ENCODE assay signal across 1 cellular context in the genomic region with DNA sequence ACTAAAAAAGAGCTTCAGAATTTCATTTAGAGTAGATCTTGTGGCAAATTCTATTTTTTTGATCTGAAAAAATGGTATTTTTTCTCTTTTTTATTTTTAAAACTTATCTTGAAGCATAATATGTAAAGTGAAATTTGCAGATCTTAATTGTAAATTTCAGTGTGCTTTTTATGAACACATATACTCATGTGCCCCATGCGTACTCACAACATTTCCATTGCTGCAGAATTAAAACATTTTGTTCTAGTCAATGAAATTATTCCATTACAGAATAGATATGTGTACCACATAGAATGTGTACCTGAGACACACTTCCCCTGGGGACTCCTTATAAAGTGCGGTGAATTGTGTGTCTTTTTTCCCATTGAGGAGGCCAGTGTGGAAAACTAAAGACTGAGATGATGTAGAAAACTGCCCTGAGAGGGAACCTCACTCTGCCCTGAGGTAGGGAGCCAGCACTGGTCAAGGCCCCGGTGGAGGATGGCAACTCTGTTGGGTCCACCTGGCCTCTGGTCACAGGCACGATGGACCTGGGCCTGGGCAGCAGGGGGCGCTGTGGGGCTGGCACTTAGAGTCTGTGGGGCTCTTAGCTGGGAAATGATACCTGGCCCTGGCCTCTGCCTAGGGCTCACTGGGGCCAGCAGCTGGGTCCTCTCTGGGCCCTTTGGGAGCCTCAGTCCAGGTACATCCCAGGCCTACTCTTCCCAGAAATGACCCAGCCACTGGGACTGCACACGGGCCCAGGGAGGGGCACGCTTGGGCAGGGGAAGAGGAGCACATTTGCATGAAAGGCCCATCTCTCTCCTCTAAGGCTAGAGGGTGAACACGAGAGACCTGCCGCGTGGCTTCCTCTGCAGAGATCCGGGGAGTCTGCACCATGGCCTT.
TF ChIP-seq lines count a peak whose summit lies in the region.

No MANE protein-coding gene starts in this region.

TF ChIP-seq in K562, 482 proteins besides CTCF, POLR2A, EP300 and RAD21 (continued from another document and continues in another):
- TF ChIP-seq U2AF2 (optimal IDR thresholded peaks at IDR 0.05; ENCODE audit: low read depth, low read length) (no peak), ZNF609 (CRISPR knock-in tag; IDR thresholded peaks at IDR 0.05; ENCODE audit: borderline replicate concordance) (peak; percentile 77; the same call in 1 of the 2 replicates), RBM14 (IDR thresholded peaks at IDR 0.05; ENCODE audit: borderline replicate concordance, insufficient read depth, low read depth, low read length) (no peak), ZFX (CRISPR knock-in tag; IDR thresholded peaks at IDR 0.05) (peak; percentile 44), MECOM (CRISPR knock-in tag; IDR thresholded peaks at IDR 0.05) (no peak), NR1H2 (CRISPR knock-in tag; IDR thresholded peaks at IDR 0.05) (0 out of 2 replicates have a peak, but pooled peaks have one; percentile 74), YBX1 (IDR thresholded peaks at IDR 0.05) (no peak), KLF6 (CRISPR knock-in tag; IDR thresholded peaks at IDR 0.05; ENCODE audit: borderline replicate concordance) (0 out of 2 replicates have a peak, but pooled peaks have one; percentile 9), PHB2 (IDR thresholded peaks at IDR 0.05; ENCODE audit: low read depth) (no peak), PATZ1 (CRISPR knock-in tag; IDR thresholded peaks at IDR 0.05; ENCODE audit: borderline replicate concordance) (no peak), ELF4 (CRISPR knock-in tag; IDR thresholded peaks at IDR 0.05) (no peak), MXD1 (CRISPR knock-in tag; IDR thresholded peaks at IDR 0.05; ENCODE audit: borderline replicate concordance, poor library complexity, severe bottlenecking) (no peak), ZNF316 (IDR thresholded peaks at IDR 0.05) (no peak), ZNF140 (CRISPR knock-in tag; IDR thresholded peaks at IDR 0.05) (peak; percentile 6; the same call in 1 of the 2 replicates), GMEB1 (CRISPR knock-in tag; IDR thresholded peaks at IDR 0.05) (no peak), ILK (tag; IDR thresholded peaks at IDR 0.05; ENCODE audit: borderline replicate concordance, low read depth) (no peak), PTBP1 (IDR thresholded peaks at IDR 0.05; ENCODE audit: low read depth, low read length) (no peak), CHD1 (IDR thresholded peaks at IDR 0.05; ENCODE audit: low read length) (no peak), TEAD4 (IDR thresholded peaks at IDR 0.05; ENCODE audit: low read length) (no peak), TEAD4 (CRISPR knock-in tag; IDR thresholded peaks at IDR 0.05; ENCODE audit: borderline replicate concordance) (no peak), DPF2 (IDR thresholded peaks at IDR 0.05) (no peak), EP400 (IDR thresholded peaks at IDR 0.05) (no peak; the same call in 1 of the 2 replicates), NCOR1 (IDR thresholded peaks at IDR 0.05) (no peak), KAT7 (CRISPR knock-in tag; IDR thresholded peaks at IDR 0.05; ENCODE audit: borderline replicate concordance) (no peak), MAZ (CRISPR knock-in tag; conservative IDR thresholded peaks at IDR 0.05 in 1 of 2, IDR thresholded peaks at IDR 0.05 in 1 of 2) (peak; percentile 60 to 78), ZNF280B (CRISPR knock-in tag; IDR thresholded peaks at IDR 0.05) (no peak), ARID2 (IDR thresholded peaks at IDR 0.05) (no peak), BHLHE40 (IDR thresholded peaks at IDR 0.05; ENCODE audit: low read length) (peak; percentile 71), ZNF444 (CRISPR knock-in tag; IDR thresholded peaks at IDR 0.05) (no peak), TEAD1 (CRISPR knock-in tag; IDR thresholded peaks at IDR 0.05) (peak in 1 of 2 experiments; percentile 79; a peak in 3 of 4 replicates), ZC3H4 (CRISPR knock-in tag; IDR thresholded peaks at IDR 0.05; ENCODE audit: borderline replicate concordance) (0 out of 2 replicates have a peak, but pooled peaks have one; percentile 46), RBM39 (optimal IDR thresholded peaks at IDR 0.05; ENCODE audit: low read depth, low read length) (no peak), IRF1 (CRISPR knock-in tag; IDR thresholded peaks at IDR 0.05; ENCODE audit: borderline replicate concordance) (no peak)
- TF ChIP-seq, protein P1, sequence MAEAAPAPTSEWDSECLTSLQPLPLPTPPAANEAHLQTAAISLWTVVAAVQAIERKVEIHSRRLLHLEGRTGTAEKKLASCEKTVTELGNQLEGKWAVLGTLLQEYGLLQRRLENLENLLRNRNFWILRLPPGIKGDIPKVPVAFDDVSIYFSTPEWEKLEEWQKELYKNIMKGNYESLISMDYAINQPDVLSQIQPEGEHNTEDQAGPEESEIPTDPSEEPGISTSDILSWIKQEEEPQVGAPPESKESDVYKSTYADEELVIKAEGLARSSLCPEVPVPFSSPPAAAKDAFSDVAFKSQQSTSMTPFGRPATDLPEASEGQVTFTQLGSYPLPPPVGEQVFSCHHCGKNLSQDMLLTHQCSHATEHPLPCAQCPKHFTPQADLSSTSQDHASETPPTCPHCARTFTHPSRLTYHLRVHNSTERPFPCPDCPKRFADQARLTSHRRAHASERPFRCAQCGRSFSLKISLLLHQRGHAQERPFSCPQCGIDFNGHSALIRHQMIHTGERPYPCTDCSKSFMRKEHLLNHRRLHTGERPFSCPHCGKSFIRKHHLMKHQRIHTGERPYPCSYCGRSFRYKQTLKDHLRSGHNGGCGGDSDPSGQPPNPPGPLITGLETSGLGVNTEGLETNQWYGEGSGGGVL (CRISPR knock-in tag; IDR thresholded peaks at IDR 0.05), result no peak
- TF ChIP-seq, protein P2, sequence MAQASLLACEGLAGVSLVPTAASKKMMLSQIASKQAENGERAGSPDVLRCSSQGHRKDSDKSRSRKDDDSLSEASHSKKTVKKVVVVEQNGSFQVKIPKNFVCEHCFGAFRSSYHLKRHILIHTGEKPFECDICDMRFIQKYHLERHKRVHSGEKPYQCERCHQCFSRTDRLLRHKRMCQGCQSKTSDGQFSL (CRISPR knock-in tag; IDR thresholded peaks at IDR 0.05), result no peak
- TF ChIP-seq, protein P2 (tag; IDR thresholded peaks at IDR 0.05), result no peak
- TF ChIP-seq, protein P3, sequence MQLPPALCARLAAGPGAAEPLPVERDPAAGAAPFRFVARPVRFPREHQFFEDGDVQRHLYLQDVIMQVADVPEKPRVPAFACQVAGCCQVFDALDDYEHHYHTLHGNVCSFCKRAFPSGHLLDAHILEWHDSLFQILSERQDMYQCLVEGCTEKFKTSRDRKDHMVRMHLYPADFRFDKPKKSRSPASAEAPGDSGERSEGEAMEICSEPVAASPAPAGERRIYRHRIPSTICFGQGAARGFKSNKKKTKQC (CRISPR knock-in tag; IDR thresholded peaks at IDR 0.05), result peak; percentile 90
- TF ChIP-seq, protein P4, sequence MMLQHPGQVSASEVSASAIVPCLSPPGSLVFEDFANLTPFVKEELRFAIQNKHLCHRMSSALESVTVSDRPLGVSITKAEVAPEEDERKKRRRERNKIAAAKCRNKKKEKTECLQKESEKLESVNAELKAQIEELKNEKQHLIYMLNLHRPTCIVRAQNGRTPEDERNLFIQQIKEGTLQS (IDR thresholded peaks at IDR 0.05), result no peak
- TF ChIP-seq, protein P4 (CRISPR knock-in tag; conservative IDR thresholded peaks at IDR 0.05), result peak; percentile 43
